In genomic region chr2:145759228-145759940, GRCh38 we compare ENCODE assay signal across 16 cellular contexts.
"Had no signal": no experiment of that assay in that cellular context is flagged by ENCODE, and none has a peak within 500 bp of the region (broad histone marks: within the 10 kb centered on the region; RNA-seq: fewer than 3 reads in every experiment).

No MANE protein-coding gene starts in this region.

- H3K9me3 ChIP-seq: mucosa of descending colon, vagina had no signal

- DNase-seq: activated CD4-positive, alpha-beta T cell treated with anti-CD3 and anti-CD28 coated beads, Interleukin-2, amount 50 U/mL, for 1 hour; activated effector memory CD4-positive, alpha-beta T cell treated with Interleukin-2 at 50 U/mL for 16 hours; activated T-cell treated with anti-CD3 and anti-CD28 coated beads, Interleukin-2, amount 50 U/mL, for 1 hour; amniotic stem cell; brain microvascular endothelial cell; effector memory CD8-positive, alpha-beta T cell; erythroblast; foreskin fibroblast; glutamatergic neuron; immature natural killer cell; left cardiac atrium; mucosa of descending colon; nephron progenitor cell had no signal

- ATAC-seq: effector memory CD8-positive, alpha-beta T cell; left cardiac atrium; mucosa of descending colon had no signal

- H3K9ac ChIP-seq: parathyroid adenoma had no signal

- H3K4me3 ChIP-seq: lung, mucosa of descending colon, vagina had no signal

- H3K27me3 ChIP-seq: brain microvascular endothelial cell, vagina had no signal

- H2AFZ ChIP-seq: parathyroid adenoma had no signal

- H3K27ac ChIP-seq: parathyroid adenoma, vagina had no signal

- H3K36me3 ChIP-seq: brain microvascular endothelial cell, vagina had no signal

- H3K4me1 ChIP-seq: parathyroid adenoma had no signal
